Comparison of ENCODE assay signal across 12 cellular contexts in the genomic region with DNA sequence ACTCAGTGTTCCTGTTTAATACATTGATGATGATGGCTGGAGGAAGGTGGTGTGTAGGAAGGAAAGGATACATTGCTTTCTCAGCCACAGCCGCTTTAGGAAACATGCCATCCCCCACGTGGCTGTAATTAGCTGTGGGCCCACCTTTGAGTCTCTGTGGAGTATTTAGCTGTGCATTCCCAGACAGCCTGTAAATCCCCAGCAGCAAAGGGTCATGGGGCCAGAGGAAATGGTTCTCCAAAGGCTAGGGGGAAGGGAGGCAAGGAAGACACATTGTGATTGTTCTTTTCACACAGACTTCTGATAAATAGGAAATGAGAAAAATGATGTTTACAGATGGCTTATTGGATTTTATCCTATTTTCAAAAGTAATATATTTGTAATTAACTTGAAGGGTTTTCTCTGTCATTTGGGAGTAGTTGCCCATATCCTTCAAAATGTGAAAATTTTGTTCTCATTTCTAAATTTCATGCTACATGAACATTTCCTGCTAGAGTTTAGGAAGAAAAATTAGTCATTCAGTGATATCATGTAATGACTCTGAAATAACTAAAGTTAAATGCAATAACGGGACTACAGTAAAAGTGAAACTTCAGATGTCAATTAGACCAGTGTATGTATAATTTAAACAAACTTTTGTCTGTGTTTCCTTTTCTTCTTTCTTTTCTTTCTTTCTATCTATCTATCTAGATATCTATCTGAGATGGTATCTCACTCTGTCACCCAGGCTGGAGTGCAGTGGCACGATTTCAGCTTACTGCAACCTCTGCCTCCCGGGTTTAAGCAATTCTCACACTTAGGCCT. TPM values are rescaled to one million over a fixed set of nuclear protein-coding genes. Genes with fewer than 3 reads are reported as not detected.
DNase-seq lines count a peak whose midpoint lies in the region; ATAC-seq and TF ChIP-seq lines count a peak whose summit lies in the region.
"Had no signal": no experiment of that assay in that cellular context is flagged by ENCODE, and none has a peak within 500 bp of the region (broad histone marks: within the 10 kb centered on the region; RNA-seq: fewer than 3 reads in every experiment).

No MANE protein-coding gene starts in this region.

- H3K4me3 Mint-ChIP-seq in activated T-cell treated with anti-CD3 and anti-CD28 coated beads, Interleukin-2, amount 50 U/mL, for 4 hours: no peak overlapping the region
- H3K4me3 Mint-ChIP-seq in activated T-helper 1 cell treated with anti-CD3 and anti-CD28 coated beads, Interleukin-12 subunit alpha, Interleukin-12 subunit beta, Interleukin-2, Interleukin-4 antibody, amounts not matched to agents 30 ng/mL and 10 ng/mL and 1 ng/mL, durations not matched to agents 14 hours and 24 hours and 36 hours: no peak overlapping the region

- no peak overlapping the region for H2AFZ ChIP-seq in hepatocyte

- no peaks in the 10 kb centered on the region for H3K27me3 ChIP-seq in hepatocyte
- no peaks in the 10 kb centered on the region for H3K27me3 ChIP-seq in tibial artery
- H3K27me3 ChIP-seq: thyroid gland had no signal

- H3K9me3 Mint-ChIP-seq in activated T-cell treated with anti-CD3 and anti-CD28 coated beads, Interleukin-2, amount 50 U/mL, for 4 hours: no peaks in the 10 kb centered on the region
- no peaks in the 10 kb centered on the region for H3K9me3 Mint-ChIP-seq in activated T-helper 1 cell treated with anti-CD3 and anti-CD28 coated beads, Interleukin-12 subunit alpha, Interleukin-12 subunit beta, Interleukin-2, Interleukin-4 antibody, amounts not matched to agents 30 ng/mL and 10 ng/mL and 1 ng/mL, durations not matched to agents 14 hours and 24 hours and 36 hours

- DNase-seq in activated T-cell treated with anti-CD3 and anti-CD28 coated beads, Interleukin-2, amount 50 U/mL, for 4 hours: no peak
- DNase-seq in activated T-cell treated with anti-CD3 and anti-CD28 coated beads for 4 hours: no peak
- no peak for DNase-seq in activated T-helper 1 cell treated with anti-CD3 and anti-CD28 coated beads, Interleukin-12 subunit alpha, Interleukin-12 subunit beta, Interleukin-2, Interleukin-4 antibody, amounts not matched to agents 30 ng/mL and 10 ng/mL and 1 ng/mL, durations not matched to agents 14 hours and 24 hours and 36 hours (ENCODE audit: low spot score)
- DNase-seq in hepatocyte (ENCODE audit: low spot score): peak; percentile 26
- DNase-seq in tibial artery: no peak
- no peak for DNase-seq in cerebellum (ENCODE audit: low spot score)
- DNase-seq: effector memory CD4-positive, alpha-beta T cell; KG1; retina; thyroid gland had no signal

- peak overlapping the region; percentile 85 for H3K27ac ChIP-seq in hepatocyte
- H3K27ac ChIP-seq in tibial artery: peak overlapping the region; percentile 38 to 66

- no peaks in the 10 kb centered on the region for H3K9me3 ChIP-seq in hepatocyte (ENCODE audit: low read depth)
- no peaks in the 10 kb centered on the region for H3K9me3 ChIP-seq in tibial artery
- H3K9me3 ChIP-seq: thyroid gland had no signal

- ATAC-seq in activated T-cell treated with anti-CD3 and anti-CD28 coated beads, Interleukin-2, amount 50 U/mL, for 4 hours: peak; percentile 66 to 88
- ATAC-seq in HG02623 (IDR thresholded peaks at IDR 0.05; ENCODE audit: unreplicated experiment) (no peak), GM21717 (IDR thresholded peaks at IDR 0.05; ENCODE audit: unreplicated experiment) (no peak)

- peak overlapping the region; percentile 78 for H3K27ac Mint-ChIP-seq in activated T-helper 1 cell treated with anti-CD3 and anti-CD28 coated beads, Interleukin-12 subunit alpha, Interleukin-12 subunit beta, Interleukin-2, Interleukin-4 antibody, amounts not matched to agents 30 ng/mL and 10 ng/mL and 1 ng/mL, durations not matched to agents 14 hours and 24 hours and 36 hours

- TF ChIP-seq CTCF in hepatocyte (IDR thresholded peaks at IDR 0.05; ENCODE audit: poor library complexity) (no peak), tibial artery (IDR thresholded peaks at IDR 0.05) (no peak)

- no peaks in the 10 kb centered on the region for H4K20me1 ChIP-seq in hepatocyte (ENCODE audit: insufficient read depth, poor library complexity, severe bottlenecking)

- H3K4me1 ChIP-seq in hepatocyte (ENCODE audit: insufficient read depth) (peaks cover 31% of the 10 kb centered on the region), tibial artery (peaks cover 0 to 41% (median 8%) of the 10 kb centered on the region in 4 donors)

- H3K9me2 ChIP-seq in hepatocyte (replicated peaks; ENCODE audit: insufficient read depth): no peaks in the 10 kb centered on the region

- H3K27me3 Mint-ChIP-seq in activated T-cell treated with anti-CD3 and anti-CD28 coated beads, Interleukin-2, amount 50 U/mL, for 4 hours (ENCODE audit: low read depth): no peaks in the 10 kb centered on the region
- no peaks in the 10 kb centered on the region for H3K27me3 Mint-ChIP-seq in activated T-helper 1 cell treated with anti-CD3 and anti-CD28 coated beads, Interleukin-12 subunit alpha, Interleukin-12 subunit beta, Interleukin-2, Interleukin-4 antibody, amounts not matched to agents 30 ng/mL and 10 ng/mL and 1 ng/mL, durations not matched to agents 14 hours and 24 hours and 36 hours (ENCODE audit: insufficient read depth)

- intact Hi-C loops in activated T-helper 1 cell treated with anti-CD3 and anti-CD28 coated beads, Interleukin-12 subunit alpha, Interleukin-12 subunit beta, Interleukin-2, Interleukin-4 antibody, amounts not matched to agents 30 ng/mL and 10 ng/mL and 1 ng/mL, durations not matched to agents 14 hours and 24 hours and 36 hours (cut with micrococcal nuclease): loop anchor here (1.0 to 5.0 kb wide), 4 partner anchors 19 to 289 kb away; partner anchors contain the start of gene IQGAP2
- intact Hi-C loops in tibial artery (cut with DNase I; ENCODE audit: low total_unique reads): no loop called here

- peaks cover 11% of the 10 kb centered on the region for H3K4me1 Mint-ChIP-seq in activated T-cell treated with anti-CD3 and anti-CD28 coated beads, Interleukin-2, amount 50 U/mL, for 4 hours (ENCODE audit: low read depth)
- H3K4me1 Mint-ChIP-seq in activated T-helper 1 cell treated with anti-CD3 and anti-CD28 coated beads, Interleukin-12 subunit alpha, Interleukin-12 subunit beta, Interleukin-2, Interleukin-4 antibody, amounts not matched to agents 30 ng/mL and 10 ng/mL and 1 ng/mL, durations not matched to agents 14 hours and 24 hours and 36 hours (ENCODE audit: low read depth): peaks cover 45% of the 10 kb centered on the region

- H3K36me3 Mint-ChIP-seq in activated T-cell treated with anti-CD3 and anti-CD28 coated beads, Interleukin-2, amount 50 U/mL, for 4 hours (ENCODE audit: insufficient read depth): peaks cover 42% of the 10 kb centered on the region
- H3K36me3 Mint-ChIP-seq in activated T-helper 1 cell treated with anti-CD3 and anti-CD28 coated beads, Interleukin-12 subunit alpha, Interleukin-12 subunit beta, Interleukin-2, Interleukin-4 antibody, amounts not matched to agents 30 ng/mL and 10 ng/mL and 1 ng/mL, durations not matched to agents 14 hours and 24 hours and 36 hours (ENCODE audit: low read depth): peaks cover 48% of the 10 kb centered on the region

- WGBS in hepatocyte (ENCODE audit: low lambda C conversion rate, missing lambda C conversion rate): 45% methylated on average over 5 of the region's 5 CpGs

- H3K79me2 ChIP-seq in hepatocyte: no peaks in the 10 kb centered on the region

- no peak overlapping the region for H3K4me3 ChIP-seq in hepatocyte
- H3K4me3 ChIP-seq in tibial artery: no peak overlapping the region
- H3K4me3 ChIP-seq: thyroid gland had no signal

- H3K4me2 ChIP-seq in hepatocyte: no peak overlapping the region

- H3K36me3 ChIP-seq in hepatocyte (replicated peaks; ENCODE audit: insufficient read depth, low read depth) (no peaks in the 10 kb centered on the region), tibial artery (no peaks in the 10 kb centered on the region)
- H3K36me3 ChIP-seq: thyroid gland had no signal

RNA-seq across cellular contexts. Expression of gene F2R, which starts 24.3 kb away (rescaled TPM):
- 1 to 10 TPM; 1.4 to 5.6 (median 4.3) TPM for total RNA-seq in activated T-cell treated with anti-CD3 and anti-CD28 coated beads, Interleukin-2, amount 50 U/mL, for 4 hours
- 3.9 and 4.0 TPM in 2 replicates for total RNA-seq in activated T-helper 1 cell treated with anti-CD3 and anti-CD28 coated beads, Interleukin-12 subunit alpha, Interleukin-12 subunit beta, Interleukin-2, Interleukin-4 antibody, amounts not matched to agents 30 ng/mL and 10 ng/mL and 1 ng/mL, durations not matched to agents 14 hours and 24 hours and 36 hours
- total RNA-seq in hepatocyte (48.1 and 48.9 TPM in 2 replicates), cerebellum (28.3 TPM)
- 27.1 and 33.5 TPM in 2 replicates for polyA plus RNA-seq in hepatocyte

Comparison
In these comparisons a context has a peak if more than half of its experiments do, and no peak if none do; other contexts are left out.
1. ATAC-seq: peak in activated T-cell treated with anti-CD3 and anti-CD28 coated beads, Interleukin-2, amount 50 U/mL, for 4 hours (2 of 2); none in HG02623 (single experiment) and GM21717 (single experiment).